10 cellular contexts compared by ENCODE assay signal in the genomic region with DNA sequence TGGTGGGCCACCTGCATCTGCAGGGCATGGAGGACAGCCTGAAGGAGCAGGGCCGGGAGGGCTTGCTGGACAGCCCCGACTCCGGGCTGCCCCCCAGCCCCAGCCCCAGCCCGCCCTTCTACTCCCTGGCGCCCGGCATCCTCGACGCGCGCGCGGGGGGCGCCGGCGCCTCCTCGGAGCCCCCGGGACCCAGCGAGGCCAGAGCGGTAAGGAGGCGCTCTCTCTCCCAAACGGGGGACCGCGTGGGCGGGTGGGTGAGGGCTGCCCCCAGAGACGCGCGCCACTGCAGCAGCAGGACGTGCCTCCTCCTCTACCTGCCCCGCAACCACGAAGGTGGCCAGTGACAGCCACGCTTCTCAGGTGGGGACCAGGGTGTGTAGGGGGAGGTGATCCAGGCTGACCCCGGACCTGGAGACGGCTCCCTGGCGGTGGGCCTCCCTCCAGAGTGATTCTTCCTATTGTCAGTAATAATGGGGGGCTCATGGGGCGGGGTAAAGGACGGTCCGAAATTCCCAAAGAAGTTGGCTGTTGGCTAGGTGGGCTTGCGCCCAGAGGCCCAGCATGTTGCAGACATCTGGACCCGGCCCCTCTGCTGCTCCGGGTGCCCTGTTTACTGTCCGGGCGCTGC. TPM values are rescaled to one million over a fixed set of nuclear protein-coding genes. Genes with fewer than 3 reads are reported as not detected.
DNase-seq lines count a peak whose midpoint lies in the region; ATAC-seq, FAIRE-seq and TF ChIP-seq lines count a peak whose summit lies in the region.
"Had no signal": no experiment of that assay in that cellular context is flagged by ENCODE, and none has a peak within 500 bp of the region (broad histone marks: within the 10 kb centered on the region; RNA-seq: fewer than 3 reads in every experiment).

No MANE protein-coding gene starts in this region.

- H3K36me3 ChIP-seq in HUES6 (ENCODE audit: control insufficient read depth, insufficient read depth, low read length) (no peaks in the 10 kb centered on the region), neuronal stem cell (replicated peaks in 1 of 2; ENCODE audit: control insufficient read depth in 2 of 2, insufficient read depth in 2 of 2, low read length in 2 of 2) (no peaks in the 10 kb centered on the region)

- CTCF ChIA-PET in A549 (lab: Yijun Ruan, JAX), result interaction anchor here (1.2 kb wide), 1 partner anchor 263 kb away, joined by 3 read pairs; no protein-coding TSS in a partner anchor

- H3K4me1 Mint-ChIP-seq in immature natural killer cell, result no peaks in the 10 kb centered on the region

- H3K27ac Mint-ChIP-seq in immature natural killer cell, result no peak overlapping the region

- no peak for DNase-seq in A549 (ENCODE audit: low read depth in 1 of 2, low spot score in 1 of 2)
- DNase-seq in neuronal stem cell (ENCODE audit: low spot score), result no peak
- DNase-seq in immature natural killer cell, result no peak
- DNase-seq in cerebellar nuclear complex (lab: John Stamatoyannopoulos, UW), result no peak
- DNase-seq: effector CD4-positive, alpha-beta T cell had no signal

- H3K4me2 ChIP-seq in A549 (peak overlapping the region; percentile 80), neuronal stem cell (ENCODE audit: insufficient read depth, low read length, poor library complexity, severe bottlenecking) (peak overlapping the region; percentile 81)

- no peak overlapping the region for H2BK120ac ChIP-seq in neuronal stem cell (ENCODE audit: low read depth, low read length)

- ATAC-seq in A549 (peak in 1 of 2 experiments; percentile 6; a peak in 3 of 6 replicates), esophagus mucosa (peak; percentile 25), GM19328 (IDR thresholded peaks at IDR 0.05; ENCODE audit: unreplicated experiment) (no peak), GM21723 (IDR thresholded peaks at IDR 0.05; ENCODE audit: unreplicated experiment) (no peak)

- TF ChIP-seq CTCF in A549 (IDR thresholded peaks at IDR 0.05), result no peak

- H3K27me3 Mint-ChIP-seq in immature natural killer cell (ENCODE audit: low read depth in 3 of 3), result peaks cover 6 to 20% (median 14%) of the 10 kb centered on the region in 3 donors

- H3K9ac ChIP-seq in HUES6 (ENCODE audit: low read length) (no peak overlapping the region), neuronal stem cell (ENCODE audit: low read depth, low read length, poor library complexity) (peak overlapping the region; percentile 78)

- H3K36me3 Mint-ChIP-seq in immature natural killer cell, result no peaks in the 10 kb centered on the region

- no peak overlapping the region for H3K4me3 Mint-ChIP-seq in immature natural killer cell

- H3K4ac ChIP-seq in neuronal stem cell (ENCODE audit: low read length), result no peak overlapping the region

- no peak for TF ChIP-seq RAD21 in A549 (conservative IDR thresholded peaks at IDR 0.05 in 1 of 2, IDR thresholded peaks at IDR 0.05 in 1 of 2)

- POLR2A ChIA-PET in A549 (lab: Yijun Ruan, JAX), result no interaction called here

- no peak overlapping the region for H4K91ac ChIP-seq in neuronal stem cell (ENCODE audit: low read depth, low read length, poor library complexity)

- peak overlapping the region; percentile 63 for H3K14ac ChIP-seq in neuronal stem cell (ENCODE audit: low read length)

- H4K8ac ChIP-seq in neuronal stem cell (ENCODE audit: low read depth, low read length), result no peak overlapping the region

- H3K23ac ChIP-seq in neuronal stem cell (ENCODE audit: low read depth, low read length, poor library complexity), result peak overlapping the region; percentile 82

- peaks cover 7% of the 10 kb centered on the region; the same call in 1 of the 3 replicates for H3K4me1 ChIP-seq in A549
- H3K4me1 ChIP-seq in HUES6 (ENCODE audit: control insufficient read depth, insufficient read depth, low read length), result peaks cover 23% of the 10 kb centered on the region
- H3K4me1 ChIP-seq in neuronal stem cell (ENCODE audit: control insufficient read depth in 2 of 2, insufficient read depth in 1 of 2, low read depth in 1 of 2, low read length in 2 of 2), result peaks cover 8 to 33% of the 10 kb centered on the region in 2 donors

- H2BK5ac ChIP-seq in neuronal stem cell (ENCODE audit: low read length), result no peak overlapping the region

- peak overlapping the region; percentile 81 for H2AFZ ChIP-seq in neuronal stem cell (ENCODE audit: low read length)

- no peaks in the 10 kb centered on the region for H3K79me1 ChIP-seq in neuronal stem cell (ENCODE audit: low read depth, low read length)

- H3K9me3 ChIP-seq in A549 (no peaks in the 10 kb centered on the region), HUES6 (ENCODE audit: control insufficient read depth, insufficient read depth, low read depth, low read length) (no peaks in the 10 kb centered on the region), neuronal stem cell (replicated peaks in 1 of 2; ENCODE audit: control insufficient read depth in 2 of 2, insufficient read depth in 1 of 2, low read depth in 1 of 2, low read length in 2 of 2) (no peaks in the 10 kb centered on the region)

- no peaks in the 10 kb centered on the region for H3K9me3 Mint-ChIP-seq in immature natural killer cell

- no peak for TF ChIP-seq EP300 in A549 (IDR thresholded peaks at IDR 0.05)

- H3K27me3 ChIP-seq in HUES6 (ENCODE audit: control insufficient read depth, insufficient read depth, low read length), result peaks cover 44% of the 10 kb centered on the region
- peaks cover 2 to 26% (median 8%) of the 10 kb centered on the region in 3 experiments for H3K27me3 ChIP-seq in neuronal stem cell (ENCODE audit: control insufficient read depth in 3 of 3, insufficient read depth in 3 of 3, low read depth in 1 of 3, low read length in 3 of 3)

- H3K27ac ChIP-seq in A549 (peak overlapping the region in 1 of 2 experiments; percentile 73; a peak in 3 of 6 replicates), HUES6 (ENCODE audit: low read depth, low read length) (no peak overlapping the region), neuronal stem cell (replicated peaks; ENCODE audit: low read length) (no peak overlapping the region)

- H2BK12ac ChIP-seq in neuronal stem cell (ENCODE audit: low read length), result peak overlapping the region; percentile 22

- H3K18ac ChIP-seq in neuronal stem cell (ENCODE audit: low read length), result peak overlapping the region; percentile 79

- 38% methylated on average over 18 of the region's 42 CpGs for WGBS in A549 (ENCODE audit: missing lambda C conversion rate)
- WGBS in neuronal stem cell (ENCODE audit: extremely low coverage in 2 of 2, insufficient read length in 2 of 2, insufficient replicate concordance in 1 of 2), 2 donors, result no CpG with 5 or more reads among the region's 42 CpGs

- TF ChIP-seq POLR2A in A549 (IDR thresholded peaks at IDR 0.05; ENCODE audit: low read length), result no peak

- H2AK5ac ChIP-seq in neuronal stem cell (ENCODE audit: low read depth, low read length), result peak overlapping the region; percentile 49

- peak overlapping the region; percentile 68 for H2BK15ac ChIP-seq in neuronal stem cell (ENCODE audit: low read length)

- no peak for FAIRE-seq in A549 (lab: Jason Lieb, UNC)
- FAIRE-seq: GM18507 had no signal

- peak overlapping the region; percentile 39 for H3K4me3 ChIP-seq in A549
- peak overlapping the region; percentile 50 for H3K4me3 ChIP-seq in HUES6 (ENCODE audit: low read depth, low read length)
- H3K4me3 ChIP-seq in neuronal stem cell (ENCODE audit: low read length in 2 of 2), result peak overlapping the region; percentile 42 to 73

TF ChIP-seq in A549, 52 proteins besides CTCF, POLR2A, EP300 and RAD21 (continues in another document):
- no peak for TF ChIP-seq MYC (IDR thresholded peaks at IDR 0.05; ENCODE audit: borderline replicate concordance, low read length)
- TF ChIP-seq RNF2 (IDR thresholded peaks at IDR 0.05; ENCODE audit: borderline replicate concordance, low read depth), result no peak
- TF ChIP-seq SREBF2 (IDR thresholded peaks at IDR 0.05), result no peak
- TF ChIP-seq PHF8 (IDR thresholded peaks at IDR 0.05; ENCODE audit: borderline replicate concordance, low read depth), result no peak
- TF ChIP-seq, protein P1, sequence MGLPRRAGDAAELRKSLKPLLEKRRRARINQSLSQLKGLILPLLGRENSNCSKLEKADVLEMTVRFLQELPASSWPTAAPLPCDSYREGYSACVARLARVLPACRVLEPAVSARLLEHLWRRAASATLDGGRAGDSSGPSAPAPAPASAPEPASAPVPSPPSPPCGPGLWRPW (IDR thresholded peaks at IDR 0.05), result no peak
- no peak for TF ChIP-seq SMC3 (IDR thresholded peaks at IDR 0.05)
- TF ChIP-seq, protein P2, sequence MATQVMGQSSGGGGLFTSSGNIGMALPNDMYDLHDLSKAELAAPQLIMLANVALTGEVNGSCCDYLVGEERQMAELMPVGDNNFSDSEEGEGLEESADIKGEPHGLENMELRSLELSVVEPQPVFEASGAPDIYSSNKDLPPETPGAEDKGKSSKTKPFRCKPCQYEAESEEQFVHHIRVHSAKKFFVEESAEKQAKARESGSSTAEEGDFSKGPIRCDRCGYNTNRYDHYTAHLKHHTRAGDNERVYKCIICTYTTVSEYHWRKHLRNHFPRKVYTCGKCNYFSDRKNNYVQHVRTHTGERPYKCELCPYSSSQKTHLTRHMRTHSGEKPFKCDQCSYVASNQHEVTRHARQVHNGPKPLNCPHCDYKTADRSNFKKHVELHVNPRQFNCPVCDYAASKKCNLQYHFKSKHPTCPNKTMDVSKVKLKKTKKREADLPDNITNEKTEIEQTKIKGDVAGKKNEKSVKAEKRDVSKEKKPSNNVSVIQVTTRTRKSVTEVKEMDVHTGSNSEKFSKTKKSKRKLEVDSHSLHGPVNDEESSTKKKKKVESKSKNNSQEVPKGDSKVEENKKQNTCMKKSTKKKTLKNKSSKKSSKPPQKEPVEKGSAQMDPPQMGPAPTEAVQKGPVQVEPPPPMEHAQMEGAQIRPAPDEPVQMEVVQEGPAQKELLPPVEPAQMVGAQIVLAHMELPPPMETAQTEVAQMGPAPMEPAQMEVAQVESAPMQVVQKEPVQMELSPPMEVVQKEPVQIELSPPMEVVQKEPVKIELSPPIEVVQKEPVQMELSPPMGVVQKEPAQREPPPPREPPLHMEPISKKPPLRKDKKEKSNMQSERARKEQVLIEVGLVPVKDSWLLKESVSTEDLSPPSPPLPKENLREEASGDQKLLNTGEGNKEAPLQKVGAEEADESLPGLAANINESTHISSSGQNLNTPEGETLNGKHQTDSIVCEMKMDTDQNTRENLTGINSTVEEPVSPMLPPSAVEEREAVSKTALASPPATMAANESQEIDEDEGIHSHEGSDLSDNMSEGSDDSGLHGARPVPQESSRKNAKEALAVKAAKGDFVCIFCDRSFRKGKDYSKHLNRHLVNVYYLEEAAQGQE (IDR thresholded peaks at IDR 0.05), result no peak
- TF ChIP-seq BHLHE40 (IDR thresholded peaks at IDR 0.05; ENCODE audit: low read depth, low read length), result no peak

RNA-seq across cellular contexts. Expression of a gene that starts 0.7 kb away (rescaled TPM):
- 0.05 TPM in 1 of 2 replicates, not detected in the other for polyA plus RNA-seq in A549 (2011; rRNA removed)
- 0.07 and 0.12 TPM in 2 replicates for polyA plus RNA-seq in A549 (2012; cell fraction: cytosol; rRNA removed)
- polyA plus RNA-seq in A549 (2012; cell fraction: nucleus; rRNA removed), result 0.05 and 0.10 TPM in 2 replicates
- not detected in 3 replicates for polyA plus RNA-seq in A549 (2017; fragmentation: RNase III; extraction: RNeasy Plus Mini Kit Qiagen cat#74134 plus additional on column Dnase treatment)
- not detected in 2 replicates for polyA minus RNA-seq in A549 (2011; rRNA and poly(A)+ RNA removed)
- not detected for total RNA-seq in esophagus mucosa
- 1.5 TPM for polyA plus RNA-seq in neuronal stem cell (2013, experiment 1 of 2)
- polyA plus RNA-seq in neuronal stem cell (2013, experiment 2 of 2), result 2.0 TPM
- polyA plus RNA-seq in immature natural killer cell, result not detected
